ENCODE assay signal across 1 cellular context in the genomic region with DNA sequence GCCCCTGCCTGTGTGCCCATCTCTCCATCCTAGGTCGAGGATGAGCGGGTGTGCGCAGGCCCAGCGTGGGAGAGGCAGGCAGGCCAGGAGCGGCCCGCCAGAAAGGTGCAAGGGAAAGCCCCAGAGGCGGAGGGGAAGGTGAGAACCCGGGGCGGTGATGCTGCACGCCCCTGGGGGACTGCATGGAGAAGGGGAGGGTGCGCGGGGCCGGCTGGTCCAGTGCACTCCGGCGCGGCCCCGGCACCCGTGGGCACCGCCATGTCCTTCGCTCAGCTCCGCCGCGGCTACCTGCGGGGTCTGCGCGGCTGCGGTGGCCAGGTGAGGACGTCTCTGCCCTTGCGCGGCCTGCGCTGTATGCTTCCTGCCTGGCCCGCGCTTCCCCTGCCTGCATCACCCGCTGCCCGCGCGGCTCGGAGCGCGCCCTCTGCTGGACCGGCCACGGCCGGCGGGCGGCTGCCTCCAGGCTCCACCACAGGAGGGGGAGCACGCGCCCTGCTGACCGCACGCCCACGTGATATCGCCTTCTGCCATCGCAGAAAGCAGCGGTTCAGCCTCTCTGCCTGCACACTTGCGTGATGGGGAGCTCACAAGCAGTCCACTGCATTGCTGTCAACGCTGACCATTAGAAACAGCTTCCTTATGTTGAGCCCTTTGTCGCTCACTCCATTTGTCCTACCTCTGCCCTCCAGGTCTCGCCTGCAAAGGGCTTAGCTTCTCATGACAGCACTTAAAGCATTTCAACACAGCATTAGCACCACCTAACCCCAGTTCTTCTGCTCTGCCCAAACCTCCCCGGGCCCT.
A peak's percentile ranks its signal among the peaks of the same experiment; 100 is the strongest.
TF ChIP-seq lines count a peak whose summit lies in the region.

No MANE protein-coding gene starts in this region.

TF ChIP-seq in K562, 482 proteins besides CTCF, POLR2A, EP300 and RAD21 (continued from another document and continues in another):
- TF ChIP-seq, protein P1, sequence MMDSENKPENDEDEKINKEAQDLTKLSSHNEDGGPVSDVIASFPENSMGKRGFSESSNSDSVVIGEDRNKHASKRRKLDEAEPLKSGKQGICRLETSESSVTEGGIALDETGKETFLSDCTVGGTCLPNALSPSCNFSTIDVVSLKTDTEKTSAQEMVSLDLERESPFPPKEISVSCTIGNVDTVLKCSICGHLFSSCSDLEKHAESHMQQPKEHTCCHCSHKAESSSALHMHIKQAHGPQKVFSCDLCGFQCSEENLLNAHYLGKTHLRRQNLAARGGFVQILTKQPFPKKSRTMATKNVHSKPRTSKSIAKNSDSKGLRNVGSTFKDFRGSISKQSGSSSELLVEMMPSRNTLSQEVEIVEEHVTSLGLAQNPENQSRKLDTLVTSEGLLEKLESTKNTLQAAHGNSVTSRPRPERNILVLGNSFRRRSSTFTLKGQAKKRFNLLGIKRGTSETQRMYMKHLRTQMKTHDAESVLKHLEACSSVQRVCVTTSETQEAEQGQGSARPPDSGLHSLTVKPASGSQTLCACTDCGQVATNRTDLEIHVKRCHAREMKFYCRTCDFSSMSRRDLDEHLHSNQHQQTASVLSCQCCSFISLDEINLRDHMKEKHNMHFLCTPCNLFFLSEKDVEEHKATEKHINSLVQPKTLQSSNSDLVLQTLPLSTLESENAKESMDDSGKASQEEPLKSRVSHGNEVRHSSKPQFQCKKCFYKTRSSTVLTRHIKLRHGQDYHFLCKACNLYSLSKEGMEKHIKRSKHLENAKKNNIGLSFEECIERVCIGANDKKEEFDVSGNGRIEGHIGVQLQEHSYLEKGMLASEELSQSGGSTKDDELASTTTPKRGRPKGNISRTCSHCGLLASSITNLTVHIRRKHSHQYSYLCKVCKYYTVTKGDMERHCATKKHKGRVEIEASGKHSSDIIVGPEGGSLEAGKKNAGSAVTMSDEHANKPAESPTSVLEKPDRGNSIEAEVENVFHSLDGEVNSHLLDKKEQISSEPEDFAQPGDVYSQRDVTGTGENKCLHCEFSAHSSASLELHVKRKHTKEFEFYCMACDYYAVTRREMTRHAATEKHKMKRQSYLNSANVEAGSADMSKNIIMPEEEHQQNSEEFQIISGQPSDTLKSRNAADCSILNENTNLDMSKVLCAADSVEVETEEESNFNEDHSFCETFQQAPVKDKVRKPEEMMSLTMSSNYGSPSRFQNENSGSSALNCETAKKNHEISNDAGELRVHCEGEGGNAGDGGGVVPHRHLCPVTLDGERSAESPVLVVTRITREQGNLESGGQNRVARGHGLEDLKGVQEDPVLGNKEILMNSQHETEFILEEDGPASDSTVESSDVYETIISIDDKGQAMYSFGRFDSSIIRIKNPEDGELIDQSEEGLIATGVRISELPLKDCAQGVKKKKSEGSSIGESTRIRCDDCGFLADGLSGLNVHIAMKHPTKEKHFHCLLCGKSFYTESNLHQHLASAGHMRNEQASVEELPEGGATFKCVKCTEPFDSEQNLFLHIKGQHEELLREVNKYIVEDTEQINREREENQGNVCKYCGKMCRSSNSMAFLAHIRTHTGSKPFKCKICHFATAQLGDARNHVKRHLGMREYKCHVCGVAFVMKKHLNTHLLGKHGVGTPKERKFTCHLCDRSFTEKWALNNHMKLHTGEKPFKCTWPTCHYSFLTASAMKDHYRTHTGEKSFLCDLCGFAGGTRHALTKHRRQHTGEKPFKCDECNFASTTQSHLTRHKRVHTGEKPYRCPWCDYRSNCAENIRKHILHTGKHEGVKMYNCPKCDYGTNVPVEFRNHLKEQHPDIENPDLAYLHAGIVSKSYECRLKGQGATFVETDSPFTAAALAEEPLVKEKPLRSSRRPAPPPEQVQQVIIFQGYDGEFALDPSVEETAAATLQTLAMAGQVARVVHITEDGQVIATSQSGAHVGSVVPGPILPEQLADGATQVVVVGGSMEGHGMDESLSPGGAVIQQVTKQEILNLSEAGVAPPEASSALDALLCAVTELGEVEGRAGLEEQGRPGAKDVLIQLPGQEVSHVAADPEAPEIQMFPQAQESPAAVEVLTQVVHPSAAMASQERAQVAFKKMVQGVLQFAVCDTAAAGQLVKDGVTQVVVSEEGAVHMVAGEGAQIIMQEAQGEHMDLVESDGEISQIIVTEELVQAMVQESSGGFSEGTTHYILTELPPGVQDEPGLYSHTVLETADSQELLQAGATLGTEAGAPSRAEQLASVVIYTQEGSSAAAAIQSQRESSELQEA (IDR thresholded peaks at IDR 0.05; ENCODE audit: low read depth) = no peak
- TF ChIP-seq, protein P2, sequence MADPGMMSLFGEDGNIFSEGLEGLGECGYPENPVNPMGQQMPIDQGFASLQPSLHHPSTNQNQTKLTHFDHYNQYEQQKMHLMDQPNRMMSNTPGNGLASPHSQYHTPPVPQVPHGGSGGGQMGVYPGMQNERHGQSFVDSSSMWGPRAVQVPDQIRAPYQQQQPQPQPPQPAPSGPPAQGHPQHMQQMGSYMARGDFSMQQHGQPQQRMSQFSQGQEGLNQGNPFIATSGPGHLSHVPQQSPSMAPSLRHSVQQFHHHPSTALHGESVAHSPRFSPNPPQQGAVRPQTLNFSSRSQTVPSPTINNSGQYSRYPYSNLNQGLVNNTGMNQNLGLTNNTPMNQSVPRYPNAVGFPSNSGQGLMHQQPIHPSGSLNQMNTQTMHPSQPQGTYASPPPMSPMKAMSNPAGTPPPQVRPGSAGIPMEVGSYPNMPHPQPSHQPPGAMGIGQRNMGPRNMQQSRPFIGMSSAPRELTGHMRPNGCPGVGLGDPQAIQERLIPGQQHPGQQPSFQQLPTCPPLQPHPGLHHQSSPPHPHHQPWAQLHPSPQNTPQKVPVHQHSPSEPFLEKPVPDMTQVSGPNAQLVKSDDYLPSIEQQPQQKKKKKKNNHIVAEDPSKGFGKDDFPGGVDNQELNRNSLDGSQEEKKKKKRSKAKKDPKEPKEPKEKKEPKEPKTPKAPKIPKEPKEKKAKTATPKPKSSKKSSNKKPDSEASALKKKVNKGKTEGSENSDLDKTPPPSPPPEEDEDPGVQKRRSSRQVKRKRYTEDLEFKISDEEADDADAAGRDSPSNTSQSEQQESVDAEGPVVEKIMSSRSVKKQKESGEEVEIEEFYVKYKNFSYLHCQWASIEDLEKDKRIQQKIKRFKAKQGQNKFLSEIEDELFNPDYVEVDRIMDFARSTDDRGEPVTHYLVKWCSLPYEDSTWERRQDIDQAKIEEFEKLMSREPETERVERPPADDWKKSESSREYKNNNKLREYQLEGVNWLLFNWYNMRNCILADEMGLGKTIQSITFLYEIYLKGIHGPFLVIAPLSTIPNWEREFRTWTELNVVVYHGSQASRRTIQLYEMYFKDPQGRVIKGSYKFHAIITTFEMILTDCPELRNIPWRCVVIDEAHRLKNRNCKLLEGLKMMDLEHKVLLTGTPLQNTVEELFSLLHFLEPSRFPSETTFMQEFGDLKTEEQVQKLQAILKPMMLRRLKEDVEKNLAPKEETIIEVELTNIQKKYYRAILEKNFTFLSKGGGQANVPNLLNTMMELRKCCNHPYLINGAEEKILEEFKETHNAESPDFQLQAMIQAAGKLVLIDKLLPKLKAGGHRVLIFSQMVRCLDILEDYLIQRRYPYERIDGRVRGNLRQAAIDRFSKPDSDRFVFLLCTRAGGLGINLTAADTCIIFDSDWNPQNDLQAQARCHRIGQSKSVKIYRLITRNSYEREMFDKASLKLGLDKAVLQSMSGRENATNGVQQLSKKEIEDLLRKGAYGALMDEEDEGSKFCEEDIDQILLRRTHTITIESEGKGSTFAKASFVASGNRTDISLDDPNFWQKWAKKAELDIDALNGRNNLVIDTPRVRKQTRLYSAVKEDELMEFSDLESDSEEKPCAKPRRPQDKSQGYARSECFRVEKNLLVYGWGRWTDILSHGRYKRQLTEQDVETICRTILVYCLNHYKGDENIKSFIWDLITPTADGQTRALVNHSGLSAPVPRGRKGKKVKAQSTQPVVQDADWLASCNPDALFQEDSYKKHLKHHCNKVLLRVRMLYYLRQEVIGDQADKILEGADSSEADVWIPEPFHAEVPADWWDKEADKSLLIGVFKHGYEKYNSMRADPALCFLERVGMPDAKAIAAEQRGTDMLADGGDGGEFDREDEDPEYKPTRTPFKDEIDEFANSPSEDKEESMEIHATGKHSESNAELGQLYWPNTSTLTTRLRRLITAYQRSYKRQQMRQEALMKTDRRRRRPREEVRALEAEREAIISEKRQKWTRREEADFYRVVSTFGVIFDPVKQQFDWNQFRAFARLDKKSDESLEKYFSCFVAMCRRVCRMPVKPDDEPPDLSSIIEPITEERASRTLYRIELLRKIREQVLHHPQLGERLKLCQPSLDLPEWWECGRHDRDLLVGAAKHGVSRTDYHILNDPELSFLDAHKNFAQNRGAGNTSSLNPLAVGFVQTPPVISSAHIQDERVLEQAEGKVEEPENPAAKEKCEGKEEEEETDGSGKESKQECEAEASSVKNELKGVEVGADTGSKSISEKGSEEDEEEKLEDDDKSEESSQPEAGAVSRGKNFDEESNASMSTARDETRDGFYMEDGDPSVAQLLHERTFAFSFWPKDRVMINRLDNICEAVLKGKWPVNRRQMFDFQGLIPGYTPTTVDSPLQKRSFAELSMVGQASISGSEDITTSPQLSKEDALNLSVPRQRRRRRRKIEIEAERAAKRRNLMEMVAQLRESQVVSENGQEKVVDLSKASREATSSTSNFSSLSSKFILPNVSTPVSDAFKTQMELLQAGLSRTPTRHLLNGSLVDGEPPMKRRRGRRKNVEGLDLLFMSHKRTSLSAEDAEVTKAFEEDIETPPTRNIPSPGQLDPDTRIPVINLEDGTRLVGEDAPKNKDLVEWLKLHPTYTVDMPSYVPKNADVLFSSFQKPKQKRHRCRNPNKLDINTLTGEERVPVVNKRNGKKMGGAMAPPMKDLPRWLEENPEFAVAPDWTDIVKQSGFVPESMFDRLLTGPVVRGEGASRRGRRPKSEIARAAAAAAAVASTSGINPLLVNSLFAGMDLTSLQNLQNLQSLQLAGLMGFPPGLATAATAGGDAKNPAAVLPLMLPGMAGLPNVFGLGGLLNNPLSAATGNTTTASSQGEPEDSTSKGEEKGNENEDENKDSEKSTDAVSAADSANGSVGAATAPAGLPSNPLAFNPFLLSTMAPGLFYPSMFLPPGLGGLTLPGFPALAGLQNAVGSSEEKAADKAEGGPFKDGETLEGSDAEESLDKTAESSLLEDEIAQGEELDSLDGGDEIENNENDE (IDR thresholded peaks at IDR 0.05; ENCODE audit: low read depth, low read length) = no peak
- TF ChIP-seq, protein P3, sequence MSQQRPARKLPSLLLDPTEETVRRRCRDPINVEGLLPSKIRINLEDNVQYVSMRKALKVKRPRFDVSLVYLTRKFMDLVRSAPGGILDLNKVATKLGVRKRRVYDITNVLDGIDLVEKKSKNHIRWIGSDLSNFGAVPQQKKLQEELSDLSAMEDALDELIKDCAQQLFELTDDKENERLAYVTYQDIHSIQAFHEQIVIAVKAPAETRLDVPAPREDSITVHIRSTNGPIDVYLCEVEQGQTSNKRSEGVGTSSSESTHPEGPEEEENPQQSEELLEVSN (IDR thresholded peaks at IDR 0.05; ENCODE audit: borderline replicate concordance in 1 of 2, extremely low read depth in 1 of 2, insufficient read depth in 1 of 2, insufficient read length in 1 of 2, low read depth in 1 of 2, low read length in 1 of 2, poor library complexity in 1 of 2, severe bottlenecking in 1 of 2) = peak; percentile 90 to 96
- TF ChIP-seq SMC3 (conservative IDR thresholded peaks at IDR 0.05; ENCODE audit: insufficient read depth, low read depth, low read length) = peak; percentile 96
- no peak for TF ChIP-seq ZNF133 (CRISPR knock-in tag; IDR thresholded peaks at IDR 0.05)
- TF ChIP-seq CCNT2 (IDR thresholded peaks at IDR 0.05; ENCODE audit: borderline replicate concordance, extremely low read depth, insufficient read length, low read depth, low read length) = peak; percentile 92
- no peak for TF ChIP-seq ZNF395 (CRISPR knock-in tag; IDR thresholded peaks at IDR 0.05)
- no peak for TF ChIP-seq ATF1 (CRISPR knock-in tag; IDR thresholded peaks at IDR 0.05)
- TF ChIP-seq ATF1 (tag; IDR thresholded peaks at IDR 0.05) = peak; percentile 82
- TF ChIP-seq CREM (IDR thresholded peaks at IDR 0.05; ENCODE audit: low read depth) = peak; percentile 80
- TF ChIP-seq MEF2D (tag; conservative IDR thresholded peaks at IDR 0.05; ENCODE audit: low read depth) = no peak
- TF ChIP-seq GTF2A2 (tag; IDR thresholded peaks at IDR 0.05) = no peak
- TF ChIP-seq RBBP5 (IDR thresholded peaks at IDR 0.05; ENCODE audit: borderline replicate concordance, insufficient read depth, low read length, poor library complexity, severe bottlenecking) = no peak
- no peak for TF ChIP-seq GTF2F1 (IDR thresholded peaks at IDR 0.05; ENCODE audit: low read depth, low read length)
- no peak for TF ChIP-seq ZNF75A (CRISPR knock-in tag; IDR thresholded peaks at IDR 0.05)
- TF ChIP-seq MEF2A (IDR thresholded peaks at IDR 0.05; ENCODE audit: control insufficient read depth, low read depth, low read length) = no peak
- TF ChIP-seq, protein P4, sequence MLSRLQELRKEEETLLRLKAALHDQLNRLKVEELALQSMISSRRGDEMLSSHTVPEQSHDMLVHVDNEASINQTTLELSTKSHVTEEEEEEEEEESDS (CRISPR knock-in tag; IDR thresholded peaks at IDR 0.05) = no peak
- TF ChIP-seq ZNF644 (tag; IDR thresholded peaks at IDR 0.05; ENCODE audit: low read depth) = no peak
- no peak for TF ChIP-seq BRD4 (IDR thresholded peaks at IDR 0.05)
- TF ChIP-seq ZNF217 (CRISPR knock-in tag; IDR thresholded peaks at IDR 0.05) = no peak
- TF ChIP-seq, protein P5, sequence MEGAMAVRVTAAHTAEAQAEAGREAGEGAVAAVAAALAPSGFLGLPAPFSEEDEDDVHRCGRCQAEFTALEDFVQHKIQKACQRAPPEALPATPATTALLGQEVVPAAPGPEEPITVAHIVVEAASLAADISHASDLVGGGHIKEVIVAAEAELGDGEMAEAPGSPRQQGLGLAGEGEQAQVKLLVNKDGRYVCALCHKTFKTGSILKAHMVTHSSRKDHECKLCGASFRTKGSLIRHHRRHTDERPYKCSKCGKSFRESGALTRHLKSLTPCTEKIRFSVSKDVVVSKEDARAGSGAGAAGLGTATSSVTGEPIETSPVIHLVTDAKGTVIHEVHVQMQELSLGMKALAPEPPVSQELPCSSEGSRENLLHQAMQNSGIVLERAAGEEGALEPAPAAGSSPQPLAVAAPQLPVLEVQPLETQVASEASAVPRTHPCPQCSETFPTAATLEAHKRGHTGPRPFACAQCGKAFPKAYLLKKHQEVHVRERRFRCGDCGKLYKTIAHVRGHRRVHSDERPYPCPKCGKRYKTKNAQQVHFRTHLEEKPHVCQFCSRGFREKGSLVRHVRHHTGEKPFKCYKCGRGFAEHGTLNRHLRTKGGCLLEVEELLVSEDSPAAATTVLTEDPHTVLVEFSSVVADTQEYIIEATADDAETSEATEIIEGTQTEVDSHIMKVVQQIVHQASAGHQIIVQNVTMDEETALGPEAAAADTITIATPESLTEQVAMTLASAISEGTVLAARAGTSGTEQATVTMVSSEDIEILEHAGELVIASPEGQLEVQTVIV (CRISPR knock-in tag; IDR thresholded peaks at IDR 0.05; ENCODE audit: borderline replicate concordance) = no peak
- TF ChIP-seq FOXA3 (CRISPR knock-in tag; conservative IDR thresholded peaks at IDR 0.05 in 1 of 2, IDR thresholded peaks at IDR 0.05 in 1 of 2) = 0 out of 4 replicates have a peak, but pooled peaks of 1 of the 2 experiments have one; percentile 43
- TF ChIP-seq ZC3H11A (IDR thresholded peaks at IDR 0.05; ENCODE audit: low read depth, low read length) = no peak
- no peak for TF ChIP-seq CBX2 (IDR thresholded peaks at IDR 0.05; ENCODE audit: insufficient read depth, low read length, poor library complexity, severe bottlenecking)
- no peak for TF ChIP-seq PTBP1 (IDR thresholded peaks at IDR 0.05; ENCODE audit: low read depth, low read length)
- TF ChIP-seq RBM22 (IDR thresholded peaks at IDR 0.05; ENCODE audit: low read depth, low read length, poor library complexity, severe bottlenecking) = no peak
